In the genomic region with DNA sequence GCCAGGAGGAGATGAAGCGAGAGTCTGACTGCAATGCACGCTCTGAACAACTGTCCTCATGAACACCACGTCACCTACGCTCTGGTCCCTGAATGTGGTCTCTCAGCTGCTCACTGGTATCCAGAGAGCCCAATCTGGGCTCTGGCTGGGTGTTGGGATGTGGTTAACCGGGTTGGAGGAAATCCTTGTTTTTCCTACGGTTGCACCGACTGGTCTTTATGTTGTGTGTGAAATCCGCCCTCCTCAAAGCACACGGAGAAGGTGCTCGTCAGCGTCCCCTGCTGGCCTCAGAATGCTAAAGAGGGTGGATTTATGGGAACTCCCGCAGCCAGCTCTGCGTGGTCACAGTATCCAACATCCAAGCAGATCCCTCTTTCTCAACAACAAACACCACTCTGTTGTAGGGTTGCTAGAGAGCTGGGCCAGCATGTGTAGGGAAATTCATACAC, we compare ENCODE assay signal across 9 cellular contexts. TPM values are rescaled to one million over a fixed set of nuclear protein-coding genes. Genes with fewer than 3 reads are reported as not detected.
DNase-seq lines count a peak whose midpoint lies in the region; ATAC-seq and TF ChIP-seq lines count a peak whose summit lies in the region.
"Had no signal": no experiment of that assay in that cellular context is flagged by ENCODE, and none has a peak within 500 bp of the region (broad histone marks: within the 10 kb centered on the region; RNA-seq: fewer than 3 reads in every experiment).

No MANE protein-coding gene starts in this region.

- no peaks in the 10 kb centered on the region for H3K9me3 Mint-ChIP-seq in activated naive CD8-positive, alpha-beta T cell treated with anti-CD3 and anti-CD28 coated beads for 36 hours

- ATAC-seq in Right ventricle myocardium superior (ENCODE audit: poor library complexity) = no peak
- ATAC-seq in GM18858 (IDR thresholded peaks at IDR 0.05; ENCODE audit: unreplicated experiment) = no peak

- H3K9me3 ChIP-seq in left ventricle myocardium inferior (replicated peaks) (no peaks in the 10 kb centered on the region), OCI-LY1 (ENCODE audit: low read length) (no peaks in the 10 kb centered on the region)

- H3K36me3 ChIP-seq in left ventricle myocardium inferior (no peaks in the 10 kb centered on the region), OCI-LY1 (ENCODE audit: insufficient read depth, low read length) (no peaks in the 10 kb centered on the region)

- no peak overlapping the region for H2AFZ ChIP-seq in OCI-LY1 (ENCODE audit: low read length)

- H3K27me3 Mint-ChIP-seq in activated naive CD8-positive, alpha-beta T cell treated with anti-CD3 and anti-CD28 coated beads for 36 hours = peaks cover 30% of the 10 kb centered on the region

- intact Hi-C loops in left ventricle myocardium inferior (cut with micrococcal nuclease) = no loop called here
- intact Hi-C loops in Right ventricle myocardium superior (cut with DNase I) = no loop called here

- no peak overlapping the region for H3K4me2 ChIP-seq in OCI-LY1 (ENCODE audit: low read length)

- H4K20me1 ChIP-seq in OCI-LY1 (ENCODE audit: insufficient read depth, low read length) = no peaks in the 10 kb centered on the region

- no peak overlapping the region for H3K27ac Mint-ChIP-seq in activated naive CD8-positive, alpha-beta T cell treated with anti-CD3 and anti-CD28 coated beads for 36 hours
- H3K27ac Mint-ChIP-seq: stimulated activated naive B cell treated with anti-CD40 and anti-IgM and Interleukin-4, amounts not matched to agents 10 μg/mL and 1 μg/mL and 100 μg/mL, for 72 hours had no signal

- H3K79me2 ChIP-seq in OCI-LY1 (ENCODE audit: insufficient read depth, low read length) = no peaks in the 10 kb centered on the region

- H3K27ac ChIP-seq in left ventricle myocardium inferior (replicated peaks) (no peak overlapping the region), OCI-LY1 (ENCODE audit: low read depth, low read length, poor library complexity, severe bottlenecking) (no peak overlapping the region)

- no peaks in the 10 kb centered on the region for H3K4me1 Mint-ChIP-seq in activated naive CD8-positive, alpha-beta T cell treated with anti-CD3 and anti-CD28 coated beads for 36 hours

- H3K4me3 Mint-ChIP-seq in activated naive CD8-positive, alpha-beta T cell treated with anti-CD3 and anti-CD28 coated beads for 36 hours = no peak overlapping the region
- H3K4me3 Mint-ChIP-seq: stimulated activated naive B cell treated with anti-CD40 and anti-IgM and Interleukin-4, amounts not matched to agents 10 μg/mL and 1 μg/mL and 100 μg/mL, for 72 hours had no signal

- H3K27me3 ChIP-seq in left ventricle myocardium inferior (ENCODE audit: low read depth) (peaks cover 22% of the 10 kb centered on the region), OCI-LY1 (ENCODE audit: insufficient read depth, low read length) (peaks cover 7% of the 10 kb centered on the region; the same call in 1 of the 2 replicates)

- no peak overlapping the region for H3K9ac ChIP-seq in OCI-LY1 (ENCODE audit: low read length)

- TF ChIP-seq CTCF in left ventricle myocardium inferior (IDR thresholded peaks at IDR 0.05; ENCODE audit: borderline replicate concordance) = peak; percentile 50
- TF ChIP-seq CTCF in OCI-LY1 (IDR thresholded peaks at IDR 0.05; ENCODE audit: low read length) = peak; percentile 88

- no peaks in the 10 kb centered on the region for H3K36me3 Mint-ChIP-seq in activated naive CD8-positive, alpha-beta T cell treated with anti-CD3 and anti-CD28 coated beads for 36 hours
- H3K36me3 Mint-ChIP-seq: stimulated activated naive B cell treated with anti-CD40 and anti-IgM and Interleukin-4, amounts not matched to agents 10 μg/mL and 1 μg/mL and 100 μg/mL, for 72 hours had no signal

- DNase-seq in left ventricle myocardium inferior (no peak), Right ventricle myocardium superior (no peak), lung microvascular endothelial cell (ENCODE audit: low read depth in 2 of 2) (peak; percentile 49 to 65), middle frontal gyrus (ENCODE audit: extremely low spot score, low spot score) (no peak), hepatic stellate cell (ENCODE audit: low spot score) (no peak)
- peak; percentile 16 for DNase-seq in activated naive CD8-positive, alpha-beta T cell treated with anti-CD3 and anti-CD28 coated beads for 36 hours
- DNase-seq: stimulated activated naive B cell treated with anti-CD40 and anti-IgM and Interleukin-4, amounts not matched to agents 10 μg/mL and 1 μg/mL and 100 μg/mL, for 72 hours had no signal

- no peaks in the 10 kb centered on the region for H3F3A ChIP-seq in OCI-LY1 (ENCODE audit: insufficient read depth, low read length)

- H3K4me1 ChIP-seq in left ventricle myocardium inferior (peaks cover 17% of the 10 kb centered on the region), OCI-LY1 (ENCODE audit: insufficient read depth, low read length, severe bottlenecking) (no peaks in the 10 kb centered on the region)

- H3K4me3 ChIP-seq in left ventricle myocardium inferior (no peak overlapping the region), OCI-LY1 (ENCODE audit: low read depth, low read length, poor library complexity, severe bottlenecking) (no peak overlapping the region)

- no peaks in the 10 kb centered on the region for H3K9me2 ChIP-seq in OCI-LY1 (ENCODE audit: low read depth, low read length)

RNA-seq across cellular contexts. Expression of a gene that starts 51.8 kb away (rescaled TPM):
- total RNA-seq in left ventricle myocardium inferior (6.5 TPM), Right ventricle myocardium superior (7.3 TPM), lung microvascular endothelial cell (23.5 and 56.7 TPM in 2 replicates)
- total RNA-seq in activated naive CD8-positive, alpha-beta T cell treated with anti-CD3 and anti-CD28 coated beads for 36 hours = 10 to 100 TPM; 12.2 to 15.2 TPM

Comparison
In these comparisons a context has a peak if more than half of its experiments do, and no peak if none do; other contexts are left out.
1. DNase-seq: peak in activated naive CD8-positive, alpha-beta T cell treated with anti-CD3 and anti-CD28 coated beads for 36 hours (single experiment) and lung microvascular endothelial cell (2 of 2); none in left ventricle myocardium inferior (single experiment), Right ventricle myocardium superior (single experiment), middle frontal gyrus (single experiment) and hepatic stellate cell (single experiment).